In genomic region chr12:130008241-130008640, GRCh38 we compare ENCODE assay signal across 34 cellular contexts.
"Had no signal": no experiment of that assay in that cellular context is flagged by ENCODE, and none has a peak within 500 bp of the region (broad histone marks: within the 10 kb centered on the region; RNA-seq: fewer than 3 reads in every experiment).

No MANE protein-coding gene starts in this region.

- H3K27me3 ChIP-seq: MG63 had no signal

- H3K36me3 ChIP-seq: MG63 had no signal

- H3K9me3 ChIP-seq: MG63 had no signal

- DNase-seq: Karpas-422, Kasumi-1, MG63, MM.1S, MV-4-11, NCI-H1048, NCI-H1092, NCI-H1092 treated with DMSO at 0.1 percent for 48 hours, NCI-H1105, NCI-H1105 treated with DMSO at 0.1 percent for 48 hours, NCI-H1417, NCI-H1417 treated with DMSO at 0.1 percent for 48 hours, NCI-H1436, NCI-H1436 treated with DMSO at 0.1 percent for 48 hours, NCI-H146, NCI-H1694, NCI-H1694 treated with DMSO at 0.1 percent for 48 hours, NCI-H187, NCI-H187 treated with DMSO at 0.1 percent for 48 hours, NCI-H1930, NCI-H2029, NCI-H2029 treated with DMSO at 0.1 percent for 48 hours, NCI-H2081, NCI-H2081 treated with DMSO at 0.1 percent for 48 hours, NCI-H2107, NCI-H2171, NCI-H2171 treated with DMSO at 0.1 percent for 48 hours, NCI-H2227 treated with DMSO at 0.1 percent for 48 hours, NCI-H226, NCI-H345, NCI-H446, NCI-H446 treated with DMSO at 0.1 percent for 48 hours, NCI-H510A treated with DMSO at 0.1 percent for 48 hours, NCI-H524 had no signal

- H3K4me3 ChIP-seq: MG63 had no signal
